14 cellular contexts compared by ENCODE assay signal in genomic region chr1:219476116-219476515, GRCh38.
A peak's percentile ranks its signal among the peaks of the same experiment; 100 is the strongest.
DNase-seq lines count a peak whose midpoint lies in the region; ATAC-seq and TF ChIP-seq lines count a peak whose summit lies in the region.
"Had no signal": no experiment of that assay in that cellular context is flagged by ENCODE, and none has a peak within 500 bp of the region (broad histone marks: within the 10 kb centered on the region; RNA-seq: fewer than 3 reads in every experiment).

No MANE protein-coding gene starts in this region.

- in situ Hi-C loops in GM13976 (cut with MboI; ENCODE audit: low sequenced_read_pairs, unreplicated experiment): no loop called here

- TF ChIP-seq CTCF in GM10266 (IDR thresholded peaks at IDR 0.05; ENCODE audit: control insufficient read depth, insufficient read depth, low read depth, missing control alignments) (no peak), GM13976 (IDR thresholded peaks at IDR 0.05; ENCODE audit: borderline replicate concordance, control extremely low read depth, extremely low read depth, insufficient read depth, missing control alignments) (no peak)

- peak; percentile 18 for DNase-seq in GM10266 (ENCODE audit: extremely low spot score)
- DNase-seq in GM13976 (ENCODE audit: low spot score): no peak
- DNase-seq in epidermal melanocyte (ENCODE audit: insufficient read length, low spot score): no peak
- DNase-seq in activated T-cell treated with anti-CD3 and anti-CD28 coated beads for 4 hours: no peak
- DNase-seq in activated T-cell treated with anti-CD3 and anti-CD28 coated beads, Interleukin-2, amount 50 U/mL, for 1 hour: no peak
- DNase-seq: activated CD8-positive, alpha-beta T cell treated with anti-CD3 and anti-CD28 coated beads for 36 hours; cerebellar nuclear complex; erythroblast; mammary epithelial cell; small intestine had no signal

- ATAC-seq in GM19324 (IDR thresholded peaks at IDR 0.05; ENCODE audit: low FRiP score, unreplicated experiment) (peak; percentile 88), GM21825 (IDR thresholded peaks at IDR 0.05; ENCODE audit: unreplicated experiment) (peak; percentile 81), HG03135 (IDR thresholded peaks at IDR 0.05; ENCODE audit: unreplicated experiment) (peak; percentile 66)
- ATAC-seq: activated CD8-positive, alpha-beta T cell treated with anti-CD3 and anti-CD28 coated beads for 36 hours; Panc1 had no signal
